ENCODE assay signal across 33 cellular contexts in genomic region chr5:130324953-130325671, GRCh38.
DNase-seq lines count a peak whose midpoint lies in the region; ATAC-seq, FAIRE-seq and TF ChIP-seq lines count a peak whose summit lies in the region.
"Had no signal": no experiment of that assay in that cellular context is flagged by ENCODE, and none has a peak within 500 bp of the region (broad histone marks: within the 10 kb centered on the region; RNA-seq: fewer than 3 reads in every experiment).

No MANE protein-coding gene starts in this region.

- ATAC-seq in stimulated activated effector memory CD8-positive, alpha-beta T cell treated with anti-CD3 and anti-CD28 coated beads, Interleukin-12 subunit alpha, Interleukin-12 subunit beta, amount 100 ng/mL, for 72 hours: no peak
- ATAC-seq: esophagus mucosa; naive thymus-derived CD4-positive, alpha-beta T cell; sciatic nerve had no signal

- H3K36me3 ChIP-seq in mammary epithelial cell (ENCODE audit: insufficient read depth, low read length): no peaks in the 10 kb centered on the region
- no peaks in the 10 kb centered on the region for H3K36me3 ChIP-seq in breast epithelium
- no peaks in the 10 kb centered on the region for H3K36me3 ChIP-seq in MM.1S (replicated peaks; ENCODE audit: insufficient read depth, low read length)
- no peaks in the 10 kb centered on the region for H3K36me3 ChIP-seq in astrocyte (ENCODE audit: insufficient read depth, low read length)
- H3K36me3 ChIP-seq: ascending aorta, prostate gland, stomach, vagina had no signal

- H3K4me2 ChIP-seq in mammary epithelial cell (ENCODE audit: insufficient read depth, low read depth, low read length) (no peak overlapping the region), MM.1S (ENCODE audit: low read depth, low read length) (peak overlapping the region; percentile 61), astrocyte (ENCODE audit: low read length) (no peak overlapping the region)

- peak; percentile 6 for DNase-seq in mammary epithelial cell
- DNase-seq in breast epithelium (ENCODE audit: low spot score in 2 of 2): no peak
- peak; percentile 67 for DNase-seq in MM.1S
- DNase-seq in astrocyte (ENCODE audit: low read depth): peak; percentile 21
- DNase-seq in nephron progenitor cell: no peak
- no peak for DNase-seq in activated naive CD8-positive, alpha-beta T cell treated with anti-CD3 and anti-CD28 coated beads for 36 hours
- no peak for DNase-seq in stimulated activated effector memory CD8-positive, alpha-beta T cell treated with anti-CD3 and anti-CD28 coated beads, Interleukin-12 subunit alpha, Interleukin-12 subunit beta, amount 100 ng/mL, for 72 hours (ENCODE audit: low spot score in 2 of 2)
- DNase-seq in nucleus accumbens (lab: John Stamatoyannopoulos, UW): no peak
- DNase-seq: activated CD4-positive, alpha-beta T cell treated with anti-CD3 and anti-CD28 coated beads, Interleukin-2, amount 50 U/mL, for 1 hour; activated CD4-positive, CD25-positive, alpha-beta regulatory T cell; activated gamma-delta T cell; activated T-cell treated with anti-CD3 and anti-CD28 coated beads, Interleukin-2, amount 50 U/mL, for 1 hour; central memory CD4-positive, alpha-beta T cell; DND-41; H7; head of caudate nucleus; IMR-90; kidney; naive thymus-derived CD4-positive, alpha-beta T cell; NCI-H1930; NCI-H2171 treated with DMSO at 0.1 percent for 48 hours; NCI-H510A; stimulated activated CD4-positive, alpha-beta T cell treated with anti-CD3 and anti-CD28 coated beads, Interleukin-12 subunit alpha, Interleukin-12 subunit beta, amount 100 ng/mL, for 4 hours; stimulated activated CD4-positive, alpha-beta T cell treated with anti-CD3 and anti-CD28 coated beads, Interleukin-2, amount 100 ng/mL, for 48 hours; stomach; T-helper 1 cell had no signal

- H4K20me1 ChIP-seq in mammary epithelial cell (ENCODE audit: insufficient read depth, low read length): no peaks in the 10 kb centered on the region
- H4K20me1 ChIP-seq in MM.1S (ENCODE audit: insufficient read depth, low read length): no peaks in the 10 kb centered on the region
- H4K20me1 ChIP-seq in astrocyte (ENCODE audit: insufficient read depth, low read length): no peaks in the 10 kb centered on the region

- no peak for TF ChIP-seq POLR2A in breast epithelium (IDR thresholded peaks at IDR 0.05)

- H3F3A ChIP-seq in MM.1S (ENCODE audit: insufficient read depth, low read length): peaks cover 26% of the 10 kb centered on the region

- H3K4me3 Mint-ChIP-seq in astrocyte (ENCODE audit: unreplicated experiment): no peak overlapping the region
- no peak overlapping the region for H3K4me3 Mint-ChIP-seq in nephron progenitor cell
- H3K4me3 Mint-ChIP-seq in activated naive CD8-positive, alpha-beta T cell treated with anti-CD3 and anti-CD28 coated beads for 36 hours: no peak overlapping the region
- no peak overlapping the region for H3K4me3 Mint-ChIP-seq in stimulated activated effector memory CD8-positive, alpha-beta T cell treated with anti-CD3 and anti-CD28 coated beads, Interleukin-12 subunit alpha, Interleukin-12 subunit beta, amount 100 ng/mL, for 72 hours
- H3K4me3 Mint-ChIP-seq: dendritic cell treated with granulocyte-macrophage colony-stimulating factor and Interleukin-4, amounts not matched to agents 40 ng/mL and 50 ng/mL, for 4 days; naive thymus-derived CD4-positive, alpha-beta T cell had no signal

- BruUV-seq in mammary epithelial cell (replicated peaks; lab: Mats Ljungman, UMichigan): no TSS peak

- peaks cover 7% of the 10 kb centered on the region for H3K4me1 Mint-ChIP-seq in astrocyte (ENCODE audit: low read depth, unreplicated experiment)
- H3K4me1 Mint-ChIP-seq in nephron progenitor cell: no peaks in the 10 kb centered on the region
- no peaks in the 10 kb centered on the region for H3K4me1 Mint-ChIP-seq in activated naive CD8-positive, alpha-beta T cell treated with anti-CD3 and anti-CD28 coated beads for 36 hours
- H3K4me1 Mint-ChIP-seq in stimulated activated effector memory CD8-positive, alpha-beta T cell treated with anti-CD3 and anti-CD28 coated beads, Interleukin-12 subunit alpha, Interleukin-12 subunit beta, amount 100 ng/mL, for 72 hours: no peaks in the 10 kb centered on the region
- H3K4me1 Mint-ChIP-seq: naive thymus-derived CD4-positive, alpha-beta T cell had no signal

- no peak for TF ChIP-seq CTCF in mammary epithelial cell (conservative IDR thresholded peaks at IDR 0.05 in 1 of 2, IDR thresholded peaks at IDR 0.05 in 1 of 2; ENCODE audit: extremely low read depth in 1 of 2, insufficient read depth in 1 of 2, low read depth in 1 of 2, low read length in 2 of 2)
- TF ChIP-seq CTCF in breast epithelium (IDR thresholded peaks at IDR 0.05): no peak
- TF ChIP-seq CTCF in MM.1S (IDR thresholded peaks at IDR 0.05; ENCODE audit: low read length): no peak
- TF ChIP-seq CTCF in astrocyte (IDR thresholded peaks at IDR 0.05; ENCODE audit: insufficient read depth, low read depth, low read length): no peak
- TF ChIP-seq CTCF in nephron progenitor cell (IDR thresholded peaks at IDR 0.05): no peak

- H3K27ac ChIP-seq in mammary epithelial cell (ENCODE audit: insufficient read depth, low read depth, low read length) (no peak overlapping the region), breast epithelium (no peak overlapping the region), MM.1S (ENCODE audit: low read length) (peak overlapping the region; percentile 95), astrocyte (ENCODE audit: low read depth, low read length) (no peak overlapping the region)
- H3K27ac ChIP-seq: ascending aorta, foreskin keratinocyte, prostate gland, stomach, vagina had no signal

- no peak overlapping the region for H3K9ac ChIP-seq in mammary epithelial cell (ENCODE audit: insufficient read depth, low read length)
- H3K9ac ChIP-seq in MM.1S (ENCODE audit: low read length): peak overlapping the region; percentile 47; the same call in 1 of the 2 replicates
- no peak overlapping the region for H3K9ac ChIP-seq in astrocyte (ENCODE audit: low read length)

- H3K9me3 Mint-ChIP-seq in astrocyte (ENCODE audit: unreplicated experiment) (peaks cover 23% of the 10 kb centered on the region), nephron progenitor cell (peaks cover 26% of the 10 kb centered on the region)
- H3K9me3 Mint-ChIP-seq in activated naive CD8-positive, alpha-beta T cell treated with anti-CD3 and anti-CD28 coated beads for 36 hours: peaks cover 4% of the 10 kb centered on the region
- peaks cover 6% of the 10 kb centered on the region for H3K9me3 Mint-ChIP-seq in stimulated activated effector memory CD8-positive, alpha-beta T cell treated with anti-CD3 and anti-CD28 coated beads, Interleukin-12 subunit alpha, Interleukin-12 subunit beta, amount 100 ng/mL, for 72 hours

- H3K4me1 ChIP-seq in mammary epithelial cell (ENCODE audit: insufficient read depth, low read length) (peaks cover 6% of the 10 kb centered on the region), breast epithelium (no peaks in the 10 kb centered on the region), MM.1S (ENCODE audit: low read length) (peaks cover 23% of the 10 kb centered on the region), astrocyte (ENCODE audit: insufficient read depth, low read length) (no peaks in the 10 kb centered on the region)
- H3K4me1 ChIP-seq: ascending aorta, prostate gland, stomach, vagina had no signal

- H3K9me2 ChIP-seq in MM.1S (replicated peaks; ENCODE audit: insufficient read depth, low read length): no peaks in the 10 kb centered on the region

- H3K9me3 ChIP-seq in mammary epithelial cell (replicated peaks; ENCODE audit: insufficient read depth, low read length) (peaks cover 12% of the 10 kb centered on the region), breast epithelium (no peaks in the 10 kb centered on the region), MM.1S (replicated peaks; ENCODE audit: insufficient read depth, low read length) (no peaks in the 10 kb centered on the region), astrocyte (ENCODE audit: insufficient read depth, low read depth, low read length) (no peaks in the 10 kb centered on the region)
- H3K9me3 ChIP-seq: prostate gland, vagina had no signal

- H3K27me3 ChIP-seq in mammary epithelial cell (ENCODE audit: insufficient read depth, low read length): no peaks in the 10 kb centered on the region
- no peaks in the 10 kb centered on the region for H3K27me3 ChIP-seq in breast epithelium
- H3K27me3 ChIP-seq in MM.1S (replicated peaks; ENCODE audit: insufficient read depth, low read length): no peaks in the 10 kb centered on the region
- no peaks in the 10 kb centered on the region for H3K27me3 ChIP-seq in astrocyte (ENCODE audit: insufficient read depth, low read length)
- H3K27me3 ChIP-seq: ascending aorta, foreskin keratinocyte, stomach, vagina had no signal

- no peak for FAIRE-seq in astrocyte (lab: Jason Lieb, UNC)
- FAIRE-seq: kidney had no signal

- dilution Hi-C loops in mammary epithelial cell (cut with HindIII; ENCODE audit: low sequenced_read_pairs): no loop called here

- no peaks in the 10 kb centered on the region for H3K79me2 ChIP-seq in mammary epithelial cell (ENCODE audit: insufficient read depth, low read length)
- H3K79me2 ChIP-seq in MM.1S (ENCODE audit: low read length): no peaks in the 10 kb centered on the region
- H3K79me2 ChIP-seq in astrocyte (ENCODE audit: insufficient read depth, low read length): no peaks in the 10 kb centered on the region

- intact Hi-C loops in mammary epithelial cell (cut with micrococcal nuclease) (no loop called here), breast epithelium (cut with DNase I; ENCODE audit: low total_unique reads) (no loop called here)

- H3K27ac Mint-ChIP-seq in astrocyte (ENCODE audit: unreplicated experiment) (no peak overlapping the region), nephron progenitor cell (peak overlapping the region; percentile 68)
- H3K27ac Mint-ChIP-seq in activated naive CD8-positive, alpha-beta T cell treated with anti-CD3 and anti-CD28 coated beads for 36 hours: no peak overlapping the region
- no peak overlapping the region for H3K27ac Mint-ChIP-seq in stimulated activated effector memory CD8-positive, alpha-beta T cell treated with anti-CD3 and anti-CD28 coated beads, Interleukin-12 subunit alpha, Interleukin-12 subunit beta, amount 100 ng/mL, for 72 hours
- H3K27ac Mint-ChIP-seq: dendritic cell treated with granulocyte-macrophage colony-stimulating factor and Interleukin-4, amounts not matched to agents 40 ng/mL and 50 ng/mL, for 4 days; naive thymus-derived CD4-positive, alpha-beta T cell had no signal

- WGBS in mammary epithelial cell (ENCODE audit: low coverage, missing lambda C conversion rate): 91% methylated on average over 7 of the region's 7 CpGs

- in situ Hi-C loops in mammary epithelial cell (cut with MboI; ENCODE audit: low sequenced_read_pairs in 2 of 2): no loop called here

- CTCF ChIA-PET in mammary epithelial cell (lab: Charles Lee; ENCODE audit: low non-redundant PET): no interaction called here

- no peak overlapping the region for H3K4me3 ChIP-seq in mammary epithelial cell (replicated peaks in 1 of 3; ENCODE audit: insufficient read depth in 1 of 3, low read depth in 2 of 3, low read length in 3 of 3)
- no peak overlapping the region for H3K4me3 ChIP-seq in breast epithelium
- H3K4me3 ChIP-seq in MM.1S (ENCODE audit: low read length): no peak overlapping the region
- H3K4me3 ChIP-seq in astrocyte (ENCODE audit: insufficient read depth, low read depth, low read length): no peak overlapping the region
- H3K4me3 ChIP-seq: ascending aorta, prostate gland, stomach, vagina had no signal

- no peak overlapping the region for H2AFZ ChIP-seq in mammary epithelial cell (ENCODE audit: low read depth, low read length)
- H2AFZ ChIP-seq in MM.1S (ENCODE audit: low read length): no peak overlapping the region
- no peak overlapping the region for H2AFZ ChIP-seq in astrocyte (ENCODE audit: low read depth, low read length)

- H3K36me3 Mint-ChIP-seq in astrocyte (ENCODE audit: low read depth, unreplicated experiment) (no peaks in the 10 kb centered on the region), nephron progenitor cell (ENCODE audit: low read depth) (no peaks in the 10 kb centered on the region)
- no peaks in the 10 kb centered on the region for H3K36me3 Mint-ChIP-seq in activated naive CD8-positive, alpha-beta T cell treated with anti-CD3 and anti-CD28 coated beads for 36 hours
- no peaks in the 10 kb centered on the region for H3K36me3 Mint-ChIP-seq in stimulated activated effector memory CD8-positive, alpha-beta T cell treated with anti-CD3 and anti-CD28 coated beads, Interleukin-12 subunit alpha, Interleukin-12 subunit beta, amount 100 ng/mL, for 72 hours
- H3K36me3 Mint-ChIP-seq: naive thymus-derived CD4-positive, alpha-beta T cell had no signal

- H3K27me3 Mint-ChIP-seq in astrocyte (ENCODE audit: low read depth, unreplicated experiment) (no peaks in the 10 kb centered on the region), nephron progenitor cell (ENCODE audit: low read depth, poor library complexity) (peaks cover 3% of the 10 kb centered on the region)
- peaks cover 5% of the 10 kb centered on the region for H3K27me3 Mint-ChIP-seq in activated naive CD8-positive, alpha-beta T cell treated with anti-CD3 and anti-CD28 coated beads for 36 hours
- H3K27me3 Mint-ChIP-seq: dendritic cell treated with granulocyte-macrophage colony-stimulating factor and Interleukin-4, amounts not matched to agents 40 ng/mL and 50 ng/mL, for 4 days had no signal

Comparison
In these comparisons a context has a peak if more than half of its experiments do, and no peak if none do; other contexts are left out.
1. DNase-seq: peak in mammary epithelial cell (single experiment), MM.1S (single experiment) and astrocyte (single experiment); none in breast epithelium (0 of 2), nephron progenitor cell (single experiment), activated naive CD8-positive, alpha-beta T cell treated with anti-CD3 and anti-CD28 coated beads for 36 hours (single experiment), stimulated activated effector memory CD8-positive, alpha-beta T cell treated with anti-CD3 and anti-CD28 coated beads, Interleukin-12 subunit alpha, Interleukin-12 subunit beta, amount 100 ng/mL, for 72 hours (0 of 2) and nucleus accumbens (0 of 56).